19 cellular contexts compared by ENCODE assay signal in genomic region chr1:152924191-152924590, GRCh38. TPM values are rescaled to one million over a fixed set of nuclear protein-coding genes. Genes with fewer than 3 reads are reported as not detected.
A peak's percentile ranks its signal among the peaks of the same experiment; 100 is the strongest.
DNase-seq lines count a peak whose midpoint lies in the region; ATAC-seq, FAIRE-seq and TF ChIP-seq lines count a peak whose summit lies in the region.
"Had no signal": no experiment of that assay in that cellular context is flagged by ENCODE, and none has a peak within 500 bp of the region (broad histone marks: within the 10 kb centered on the region; RNA-seq: fewer than 3 reads in every experiment).

No MANE protein-coding gene starts in this region.

- H3K4me1 ChIP-seq in K562 (replicated peaks in 1 of 2; ENCODE audit: control insufficient read depth in 2 of 2, insufficient read depth in 2 of 2, low read length in 2 of 2) = no peaks in the 10 kb centered on the region
- H3K4me1 ChIP-seq: Caco-2, SJCRH30 had no signal

- DNase-seq in NCI-H748 (lab: John Stamatoyannopoulos, UW; ENCODE audit: unreplicated experiment) (peak; percentile 34), NCI-H748 treated with DMSO at 0.1 percent for 48 hours (lab: John Stamatoyannopoulos, UW) (no peak), GM12892 (ENCODE audit: insufficient read length) (no peak), K562 (ENCODE audit: extremely low read depth in 1 of 4, low spot score in 3 of 4) (no peak), urothelium cell line (ENCODE audit: low spot score) (no peak)
- no peak for DNase-seq in stimulated activated CD4-positive, alpha-beta T cell treated with anti-CD3 and anti-CD28 coated beads, Interleukin-4, amount 100 ng/mL, for 1 hour
- no peak for DNase-seq in stimulated activated naive CD4-positive, alpha-beta T cell (lab: John Stamatoyannopoulos, UW)
- DNase-seq: AML-193, Caco-2, DND-41, GF-D8, MG63, NCI-H2171, NCI-H510A treated with DMSO at 0.1 percent for 48 hours, SJCRH30 had no signal

- TF ChIP-seq CTCF in K562 (IDR thresholded peaks at IDR 0.05 in 2 of 3, conservative IDR thresholded peaks at IDR 0.05 in 1 of 3; ENCODE audit: insufficient read depth in 2 of 3, low read depth in 1 of 3, low read length in 3 of 3) = no peak

- no peak for TF ChIP-seq EP300 in K562 (IDR thresholded peaks at IDR 0.05; ENCODE audit: low read length)

- in situ Hi-C loops in K562 (cut with MboI) = no loop called here

- no TSS peak for BruUV-seq in K562 (replicated peaks; lab: Mats Ljungman, UMichigan)

- no peaks in the 10 kb centered on the region; the same call in 1 of the 2 replicates for H4K20me1 ChIP-seq in K562 (replicated peaks; ENCODE audit: control insufficient read depth, insufficient read depth, low read length)

- TF ChIP-seq RAD21 in K562 (CRISPR knock-in tag; conservative IDR thresholded peaks at IDR 0.05 in 1 of 2, IDR thresholded peaks at IDR 0.05 in 1 of 2) = no peak

- H2AFZ ChIP-seq in K562 (ENCODE audit: low read depth, low read length) = no peak overlapping the region

- H3K4me2 ChIP-seq in K562 (ENCODE audit: insufficient read depth, low read length) = no peak overlapping the region
- H3K4me2 ChIP-seq: KMS-11 had no signal

- no peak overlapping the region for H3K4me3 ChIP-seq in K562
- H3K4me3 ChIP-seq: MG63, SJCRH30 had no signal

- no peak for ATAC-seq in K562

- TF ChIP-seq POLR2A in GM12892 (IDR thresholded peaks at IDR 0.05; ENCODE audit: low read depth, low read length) (no peak), K562 (conservative IDR thresholded peaks at IDR 0.05) (no peak)

- CTCF ChIA-PET in K562 (lab: Yijun Ruan, JAX; ENCODE audit: low intra/inter-chr PET ratio) = no interaction called here

- intact Hi-C loops in K562 (cut with micrococcal nuclease) = no loop called here

- H3K9me3 ChIP-seq in K562 (replicated peaks; ENCODE audit: control insufficient read depth, insufficient read depth, low read depth, low read length) = no peaks in the 10 kb centered on the region
- H3K9me3 ChIP-seq: Caco-2, MG63, SJCRH30 had no signal

- peaks cover 2 to 5% of the 10 kb centered on the region in 2 experiments; a peak in 2 of 5 replicates for H3K27me3 ChIP-seq in K562 (ENCODE audit: control insufficient read depth in 2 of 2, insufficient read depth in 2 of 2, low read length in 2 of 2)
- H3K27me3 ChIP-seq: MG63, SJCRH30 had no signal

- 0% methylated on average over 2 of the region's 2 CpGs for WGBS in K562 (ENCODE audit: insufficient coverage, low coverage, missing lambda C conversion rate)

- POLR2A ChIA-PET in K562 (lab: Yijun Ruan, JAX) = no interaction called here

- H3K9me1 ChIP-seq in K562 (ENCODE audit: control insufficient read depth, insufficient read depth, low read length) = no peaks in the 10 kb centered on the region

- no peaks in the 10 kb centered on the region for H3K79me2 ChIP-seq in K562 (ENCODE audit: control insufficient read depth, insufficient read depth, low read length)

- no peak overlapping the region for H3K27ac ChIP-seq in K562 (ENCODE audit: extremely low read depth, low read depth, low read length)
- H3K27ac ChIP-seq: KMS-11, SJCRH30 had no signal

- no peak overlapping the region for H3K9ac ChIP-seq in K562 (ENCODE audit: insufficient read depth in 1 of 2, low read depth in 2 of 2, low read length in 2 of 2)
- H3K9ac ChIP-seq: KMS-11 had no signal

- no peaks in the 10 kb centered on the region for H3K36me3 ChIP-seq in K562 (ENCODE audit: control insufficient read depth, insufficient read depth, low read length)
- H3K36me3 ChIP-seq: MG63, SJCRH30 had no signal

- FAIRE-seq in GM12892 (lab: Jason Lieb, UNC) (peak; percentile 60), K562 (lab: Jason Lieb, UNC) (no peak), urothelium cell line (lab: Jason Lieb, UNC) (peak; percentile 32)
- FAIRE-seq: H54 had no signal

RNA-seq across cellular contexts. Expression of gene IVL, which starts 15.8 kb away (rescaled TPM):
- polyA plus RNA-seq in GM12892 (2012; ENCODE audit: missing spikeins) = 4.3 TPM
- not detected in 2 replicates for total RNA-seq in K562 (2011; cell fraction: chromatin; rRNA removed; ENCODE audit: low replicate concordance)
- total RNA-seq in K562 (2011; cell fraction: nucleolus; rRNA removed) = not detected in 2 replicates
- total RNA-seq in K562 (2011; cell fraction: nucleoplasm; rRNA removed) = not detected in 2 replicates
- total RNA-seq in K562 (2014; rRNA removed) = not detected in 2 replicates
- total RNA-seq in K562 (2014; rRNA removed; fragmentation: Illumina TruSeq; extraction: Trizol) = not detected in 2 replicates
- total RNA-seq in K562 (2015; rRNA removed; fragmentation: Illumina TruSeq; extraction: Trizol) = not detected in 2 replicates
- total RNA-seq in K562 (2021) = not detected in 2 replicates
- not detected in 2 replicates for polyA plus RNA-seq in K562 (2011; rRNA removed)
- polyA plus RNA-seq in K562 (2011; cell fraction: cytosol; rRNA removed) = not detected in 2 replicates
- polyA plus RNA-seq in K562 (2011; cell fraction: nucleus; rRNA removed) = not detected in 2 replicates
- polyA plus RNA-seq in K562 (2012) = not detected in 2 replicates
- polyA plus RNA-seq in K562 (2014; fragmentation: Illumina TruSeq; extraction: Trizol) = not detected in 2 replicates
- polyA plus RNA-seq in K562 (2014; fragmentation: Nextera tagmentation; extraction: Ambion mirVana) = not detected
- polyA plus RNA-seq in K562 (2014; rRNA removed) = not detected in 2 replicates
- polyA minus RNA-seq in K562 (2011; rRNA and poly(A)+ RNA removed) = not detected in 2 replicates
- not detected in 2 replicates for polyA minus RNA-seq in K562 (2011; cell fraction: cytosol; rRNA and poly(A)+ RNA removed)
- not detected in 2 replicates for polyA minus RNA-seq in K562 (2011; cell fraction: nucleus; rRNA and poly(A)+ RNA removed)
- total RNA-seq: Caco-2, OCI-LY7, RPMI7951, SJCRH30 had no signal

RNA-seq across cellular contexts. Expression of gene SPRR5, which starts 22.8 kb away (rescaled TPM):
- not detected for polyA plus RNA-seq in GM12892 (2012; ENCODE audit: missing spikeins)
- not detected in 2 replicates for total RNA-seq in K562 (2011; cell fraction: chromatin; rRNA removed; ENCODE audit: low replicate concordance)
- not detected in 2 replicates for total RNA-seq in K562 (2011; cell fraction: nucleolus; rRNA removed)
- total RNA-seq in K562 (2011; cell fraction: nucleoplasm; rRNA removed) = not detected in 2 replicates
- not detected in 2 replicates for total RNA-seq in K562 (2014; rRNA removed)
- total RNA-seq in K562 (2014; rRNA removed; fragmentation: Illumina TruSeq; extraction: Trizol) = not detected in 2 replicates
- not detected in 2 replicates for total RNA-seq in K562 (2015; rRNA removed; fragmentation: Illumina TruSeq; extraction: Trizol)
- total RNA-seq in K562 (2021) = not detected in 2 replicates
- not detected in 2 replicates for polyA plus RNA-seq in K562 (2011; rRNA removed)
- polyA plus RNA-seq in K562 (2011; cell fraction: cytosol; rRNA removed) = not detected in 2 replicates
- polyA plus RNA-seq in K562 (2011; cell fraction: nucleus; rRNA removed) = not detected in 2 replicates
- not detected in 2 replicates for polyA plus RNA-seq in K562 (2012)
- not detected in 2 replicates for polyA plus RNA-seq in K562 (2014; fragmentation: Illumina TruSeq; extraction: Trizol)
- not detected for polyA plus RNA-seq in K562 (2014; fragmentation: Nextera tagmentation; extraction: Ambion mirVana)
- polyA plus RNA-seq in K562 (2014; rRNA removed) = not detected in 2 replicates
- not detected in 2 replicates for polyA minus RNA-seq in K562 (2011; rRNA and poly(A)+ RNA removed)
- not detected in 2 replicates for polyA minus RNA-seq in K562 (2011; cell fraction: cytosol; rRNA and poly(A)+ RNA removed)
- not detected in 2 replicates for polyA minus RNA-seq in K562 (2011; cell fraction: nucleus; rRNA and poly(A)+ RNA removed)
- total RNA-seq: Caco-2, OCI-LY7, RPMI7951, SJCRH30 had no signal

RNA-seq across cellular contexts. Expression of gene SMCP, which starts 46.1 kb away (rescaled TPM):
- polyA plus RNA-seq in GM12892 (2012; ENCODE audit: missing spikeins) = not detected
- not detected in 2 replicates for total RNA-seq in K562 (2011; cell fraction: chromatin; rRNA removed; ENCODE audit: low replicate concordance)
- not detected in 2 replicates for total RNA-seq in K562 (2011; cell fraction: nucleolus; rRNA removed)
- not detected in 2 replicates for total RNA-seq in K562 (2011; cell fraction: nucleoplasm; rRNA removed)
- not detected in 2 replicates for total RNA-seq in K562 (2014; rRNA removed)
- total RNA-seq in K562 (2014; rRNA removed; fragmentation: Illumina TruSeq; extraction: Trizol) = not detected in 2 replicates
- not detected in 2 replicates for total RNA-seq in K562 (2015; rRNA removed; fragmentation: Illumina TruSeq; extraction: Trizol)
- not detected in 2 replicates for total RNA-seq in K562 (2021)
- polyA plus RNA-seq in K562 (2011; rRNA removed) = not detected in 2 replicates
- not detected in 2 replicates for polyA plus RNA-seq in K562 (2011; cell fraction: cytosol; rRNA removed)
- polyA plus RNA-seq in K562 (2011; cell fraction: nucleus; rRNA removed) = not detected in 2 replicates
- not detected in 2 replicates for polyA plus RNA-seq in K562 (2012)
- polyA plus RNA-seq in K562 (2014; fragmentation: Illumina TruSeq; extraction: Trizol) = not detected in 2 replicates
- not detected for polyA plus RNA-seq in K562 (2014; fragmentation: Nextera tagmentation; extraction: Ambion mirVana)
- not detected in 2 replicates for polyA plus RNA-seq in K562 (2014; rRNA removed)
- polyA minus RNA-seq in K562 (2011; rRNA and poly(A)+ RNA removed) = not detected in 2 replicates
- not detected in 2 replicates for polyA minus RNA-seq in K562 (2011; cell fraction: cytosol; rRNA and poly(A)+ RNA removed)
- not detected in 2 replicates for polyA minus RNA-seq in K562 (2011; cell fraction: nucleus; rRNA and poly(A)+ RNA removed)
- total RNA-seq: Caco-2, OCI-LY7, RPMI7951, SJCRH30 had no signal

RNA-seq across cellular contexts. Expression of gene SPRR4, which starts 46.3 kb away (rescaled TPM):
- not detected for polyA plus RNA-seq in GM12892 (2012; ENCODE audit: missing spikeins)
- total RNA-seq in K562 (2011; cell fraction: chromatin; rRNA removed; ENCODE audit: low replicate concordance) = not detected in 2 replicates
- not detected in 2 replicates for total RNA-seq in K562 (2011; cell fraction: nucleolus; rRNA removed)
- total RNA-seq in K562 (2011; cell fraction: nucleoplasm; rRNA removed) = not detected in 2 replicates
- total RNA-seq in K562 (2014; rRNA removed) (not detected in 2 replicates), K562 (2014; rRNA removed; fragmentation: Illumina TruSeq; extraction: Trizol) (not detected in 2 replicates), K562 (2015; rRNA removed; fragmentation: Illumina TruSeq; extraction: Trizol) (not detected in 2 replicates), K562 (2021) (not detected in 2 replicates)
- polyA plus RNA-seq in K562 (2011; rRNA removed) (not detected in 2 replicates), K562 (2014; fragmentation: Illumina TruSeq; extraction: Trizol) (not detected in 2 replicates), K562 (2014; fragmentation: Nextera tagmentation; extraction: Ambion mirVana) (not detected), K562 (2014; rRNA removed) (not detected in 2 replicates)
- not detected in 2 replicates for polyA plus RNA-seq in K562 (2011; cell fraction: cytosol; rRNA removed)
- polyA plus RNA-seq in K562 (2011; cell fraction: nucleus; rRNA removed) = not detected in 2 replicates
- not detected in 2 replicates for polyA plus RNA-seq in K562 (2012)
- polyA minus RNA-seq in K562 (2011; rRNA and poly(A)+ RNA removed) = not detected in 2 replicates
- not detected in 2 replicates for polyA minus RNA-seq in K562 (2011; cell fraction: cytosol; rRNA and poly(A)+ RNA removed)
- not detected in 2 replicates for polyA minus RNA-seq in K562 (2011; cell fraction: nucleus; rRNA and poly(A)+ RNA removed)
- total RNA-seq: Caco-2, OCI-LY7, RPMI7951, SJCRH30 had no signal

RNA-seq across cellular contexts. Expression of gene SPRR1A, which starts 59.7 kb away (rescaled TPM):
- not detected for polyA plus RNA-seq in GM12892 (2012; ENCODE audit: missing spikeins)
- total RNA-seq in K562 (2011; cell fraction: chromatin; rRNA removed; ENCODE audit: low replicate concordance) = not detected in 2 replicates
- not detected in 2 replicates for total RNA-seq in K562 (2011; cell fraction: nucleolus; rRNA removed)
- not detected in 2 replicates for total RNA-seq in K562 (2011; cell fraction: nucleoplasm; rRNA removed)
- not detected in 2 replicates for total RNA-seq in K562 (2014; rRNA removed)
- not detected in 2 replicates for total RNA-seq in K562 (2014; rRNA removed; fragmentation: Illumina TruSeq; extraction: Trizol)
- not detected in 2 replicates for total RNA-seq in K562 (2015; rRNA removed; fragmentation: Illumina TruSeq; extraction: Trizol)
- total RNA-seq in K562 (2021) = not detected in 2 replicates
- polyA plus RNA-seq in K562 (2011; rRNA removed) = not detected in 2 replicates
- polyA plus RNA-seq in K562 (2011; cell fraction: cytosol; rRNA removed) = not detected in 2 replicates
- not detected in 2 replicates for polyA plus RNA-seq in K562 (2011; cell fraction: nucleus; rRNA removed)
- polyA plus RNA-seq in K562 (2012) = not detected in 2 replicates
- polyA plus RNA-seq in K562 (2014; fragmentation: Illumina TruSeq; extraction: Trizol) = not detected in 2 replicates
- not detected for polyA plus RNA-seq in K562 (2014; fragmentation: Nextera tagmentation; extraction: Ambion mirVana)
- not detected in 2 replicates for polyA plus RNA-seq in K562 (2014; rRNA removed)
- polyA minus RNA-seq in K562 (2011; rRNA and poly(A)+ RNA removed) = not detected in 2 replicates
- polyA minus RNA-seq in K562 (2011; cell fraction: cytosol; rRNA and poly(A)+ RNA removed) = not detected in 2 replicates
- polyA minus RNA-seq in K562 (2011; cell fraction: nucleus; rRNA and poly(A)+ RNA removed) = not detected in 2 replicates
- total RNA-seq: Caco-2, OCI-LY7, RPMI7951, SJCRH30 had no signal
